In the genomic region with DNA sequence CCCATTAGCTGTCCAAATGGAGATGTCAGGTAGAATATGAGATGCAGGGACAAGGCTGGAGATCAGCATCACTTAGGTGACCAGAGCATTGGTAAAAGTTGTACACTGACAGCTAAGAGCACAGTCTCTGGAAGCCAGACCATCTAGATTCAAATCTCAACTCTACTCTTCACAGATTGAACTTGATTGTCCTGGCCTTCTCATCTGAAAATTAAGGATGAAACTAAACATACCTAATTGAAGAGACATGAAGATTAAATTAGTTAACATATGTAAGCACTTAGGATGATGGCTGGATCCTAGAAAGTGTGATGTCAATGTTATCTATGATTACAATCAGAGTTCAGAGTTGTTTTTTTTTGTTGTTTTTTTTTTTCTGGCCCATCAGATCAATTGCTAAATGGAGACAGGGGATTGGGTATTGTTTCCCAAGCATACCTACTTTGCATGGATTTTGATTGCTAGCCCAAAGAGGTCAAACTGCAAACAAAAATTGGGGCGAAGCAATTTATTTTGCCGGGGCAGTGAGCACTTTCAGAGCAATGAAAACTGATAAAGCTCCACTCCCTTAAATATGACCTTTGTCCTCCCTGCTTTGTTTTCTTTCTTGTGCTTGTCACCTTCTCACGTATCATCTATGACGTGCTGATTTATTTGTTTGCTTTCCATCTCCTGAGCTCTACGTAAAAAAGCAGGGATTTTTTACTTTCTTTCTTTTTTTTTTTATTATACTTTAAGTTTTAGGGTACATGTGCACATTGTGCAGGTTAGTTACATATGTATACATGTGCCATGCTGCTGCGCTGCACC, we compare ENCODE assay signal across 19 cellular contexts.
"Had no signal": no experiment of that assay in that cellular context is flagged by ENCODE, and none has a peak within 500 bp of the region (broad histone marks: within the 10 kb centered on the region; RNA-seq: fewer than 3 reads in every experiment).

No MANE protein-coding gene starts in this region.

- ATAC-seq: activated CD8-positive, alpha-beta T cell treated with anti-CD3 and anti-CD28 coated beads, Interleukin-2, amount 10 ng/mL, durations not matched to agents 7 days and 5 days; activated T-cell treated with anti-CD3 and anti-CD28 coated beads, Interleukin-2, amount 50 U/mL, for 72 hours; gastroesophageal sphincter; heart right ventricle; left cardiac atrium had no signal

- H3K27me3 Mint-ChIP-seq: activated B cell treated with CpG ODN at 0.5 μM for 24 hours had no signal

- H3K4me1 Mint-ChIP-seq: activated B cell treated with CpG ODN at 0.5 μM for 24 hours, naive B cell had no signal

- H3K4me3 ChIP-seq: gastroesophageal sphincter, heart right ventricle, suprapubic skin had no signal

- H3K36me3 ChIP-seq: gastroesophageal sphincter, heart right ventricle, suprapubic skin had no signal

- H3K9me3 ChIP-seq: gastroesophageal sphincter, suprapubic skin had no signal

- H3K4me1 ChIP-seq: gastroesophageal sphincter, heart right ventricle, parathyroid adenoma, suprapubic skin had no signal

- H3K4me3 Mint-ChIP-seq: activated B cell treated with CpG ODN at 0.5 μM for 24 hours; activated CD8-positive, alpha-beta T cell treated with anti-CD3 and anti-CD28 coated beads, Interleukin-2, amount 10 ng/mL, durations not matched to agents 7 days and 5 days; activated naive CD8-positive, alpha-beta T cell; activated T-cell treated with anti-CD3 and anti-CD28 coated beads, Interleukin-2, amount 50 U/mL, for 72 hours; naive B cell had no signal

- H3K9me3 Mint-ChIP-seq: activated B cell treated with CpG ODN at 0.5 μM for 24 hours; activated T-cell treated with anti-CD3 and anti-CD28 coated beads, Interleukin-2, amount 50 U/mL, for 72 hours had no signal

- DNase-seq: activated B cell treated with CpG ODN at 0.5 μM for 24 hours; activated CD4-positive, alpha-beta T cell treated with anti-CD3 and anti-CD28 coated beads for 48 hours; activated CD8-positive, alpha-beta memory T cell treated with anti-CD3 and anti-CD28 coated beads, Interleukin-2, amount 50 U/mL, for 48 hours; activated CD8-positive, alpha-beta T cell treated with anti-CD3 and anti-CD28 coated beads, Interleukin-2, amount 10 ng/mL, durations not matched to agents 7 days and 5 days; activated gamma-delta T cell treated with Interleukin-2 at 50 U/mL for 16 hours; activated T-cell treated with anti-CD3 and anti-CD28 coated beads, Interleukin-2, amount 50 U/mL, for 72 hours; amniotic stem cell; caudate nucleus; heart right ventricle; left cardiac atrium; naive B cell; retina; stimulated activated CD4-positive, alpha-beta T cell treated with anti-CD3 and anti-CD28 coated beads, Interleukin-2, amount 100 ng/mL, for 48 hours; stimulated activated naive CD4-positive, alpha-beta T cell treated with Interleukin-2 at 50 U/mL for 16 hours; trophoblast cell had no signal

- H3K36me3 Mint-ChIP-seq: activated naive CD8-positive, alpha-beta T cell; naive B cell had no signal

- H3K27ac Mint-ChIP-seq: activated B cell treated with CpG ODN at 0.5 μM for 24 hours; activated CD8-positive, alpha-beta T cell treated with anti-CD3 and anti-CD28 coated beads, Interleukin-2, amount 10 ng/mL, durations not matched to agents 7 days and 5 days; activated naive CD8-positive, alpha-beta T cell; activated T-cell treated with anti-CD3 and anti-CD28 coated beads, Interleukin-2, amount 50 U/mL, for 72 hours; naive B cell had no signal

- H3K27ac ChIP-seq: gastroesophageal sphincter, heart right ventricle, parathyroid adenoma, suprapubic skin had no signal

- H3K27me3 ChIP-seq: gastroesophageal sphincter had no signal
